ENCODE assay signal across 1 cellular context in genomic region chr11:69674886-69675714, GRCh38.
TF ChIP-seq lines count a peak whose summit lies in the region.

Gene LTO1, minus strand, starts transcription at chr11:69675353. Its CDS starts 114 bp downstream, at chr11:69675239.

TF ChIP-seq in HepG2, 621 proteins besides CTCF, POLR2A, EP300 and RAD21 (continued from another document and continues in another):
- 0 out of 2 replicates have a peak, but pooled peaks have one; percentile 67 for TF ChIP-seq DMTF1 (CRISPR knock-in tag; IDR thresholded peaks at IDR 0.05)
- TF ChIP-seq ZBTB38 (CRISPR knock-in tag; IDR thresholded peaks at IDR 0.05): peak; percentile 55; the same call in 1 of the 2 replicates
- TF ChIP-seq ZNF747 (CRISPR knock-in tag; IDR thresholded peaks at IDR 0.05; ENCODE audit: borderline replicate concordance): peak; percentile 77; the same call in 1 of the 2 replicates
- no peak for TF ChIP-seq SIX4 (CRISPR knock-in tag; IDR thresholded peaks at IDR 0.05)
- no peak for TF ChIP-seq ZFP41 (CRISPR knock-in tag; IDR thresholded peaks at IDR 0.05; ENCODE audit: borderline replicate concordance)
- TF ChIP-seq ZNF160 (CRISPR knock-in tag; IDR thresholded peaks at IDR 0.05): no peak
- TF ChIP-seq ZBTB43 (CRISPR knock-in tag; conservative IDR thresholded peaks at IDR 0.05): no peak
- TF ChIP-seq CCAR2 (optimal IDR thresholded peaks at IDR 0.05; ENCODE audit: low read depth, low read length): no peak
- 0 out of 2 replicates have a peak, but pooled peaks have one; percentile 15 for TF ChIP-seq SIX1 (CRISPR knock-in tag; IDR thresholded peaks at IDR 0.05; ENCODE audit: borderline replicate concordance)
- peak; percentile 93 for TF ChIP-seq ZNF335 (CRISPR knock-in tag; IDR thresholded peaks at IDR 0.05)
- TF ChIP-seq ZC3H4 (CRISPR knock-in tag; IDR thresholded peaks at IDR 0.05; ENCODE audit: borderline replicate concordance): no peak
- TF ChIP-seq SMYD3 (CRISPR knock-in tag; IDR thresholded peaks at IDR 0.05): no peak; the same call in 1 of the 2 replicates
- TF ChIP-seq HOXA5 (CRISPR knock-in tag; IDR thresholded peaks at IDR 0.05): no peak
- no peak for TF ChIP-seq ZNF558 (CRISPR knock-in tag; IDR thresholded peaks at IDR 0.05; ENCODE audit: borderline replicate concordance)
- TF ChIP-seq TRIM24 (CRISPR knock-in tag; IDR thresholded peaks at IDR 0.05): no peak
- TF ChIP-seq ARID2 (CRISPR knock-in tag; IDR thresholded peaks at IDR 0.05; ENCODE audit: borderline replicate concordance): peak; percentile 73; the same call in 1 of the 2 replicates
- TF ChIP-seq RNF219 (CRISPR knock-in tag; IDR thresholded peaks at IDR 0.05): no peak
- TF ChIP-seq ZNF276 (CRISPR knock-in tag; IDR thresholded peaks at IDR 0.05; ENCODE audit: low read depth): no peak
- TF ChIP-seq ZNF124 (CRISPR knock-in tag; IDR thresholded peaks at IDR 0.05): peak; percentile 53; the same call in 1 of the 2 replicates
- no peak for TF ChIP-seq MAZ (IDR thresholded peaks at IDR 0.05; ENCODE audit: borderline replicate concordance, low read depth, low read length)
- TF ChIP-seq MAZ (CRISPR knock-in tag; IDR thresholded peaks at IDR 0.05; ENCODE audit: low read depth): peak; percentile 71
- TF ChIP-seq ZNF263 (CRISPR knock-in tag; IDR thresholded peaks at IDR 0.05): no peak
- peak; percentile 61 for TF ChIP-seq FOXA3 (CRISPR knock-in tag; IDR thresholded peaks at IDR 0.05)
- no peak for TF ChIP-seq ZNF513 (CRISPR knock-in tag; conservative IDR thresholded peaks at IDR 0.05)
- TF ChIP-seq KLF9 (CRISPR knock-in tag; IDR thresholded peaks at IDR 0.05; ENCODE audit: low read depth): no peak
- no peak for TF ChIP-seq ZBTB10 (CRISPR knock-in tag; IDR thresholded peaks at IDR 0.05; ENCODE audit: borderline replicate concordance)
- TF ChIP-seq ZBTB39 (CRISPR knock-in tag; IDR thresholded peaks at IDR 0.05): 0 out of 2 replicates have a peak, but pooled peaks have one; percentile 58
- TF ChIP-seq MZF1 (CRISPR knock-in tag; IDR thresholded peaks at IDR 0.05; ENCODE audit: borderline replicate concordance): no peak
- TF ChIP-seq TARDBP (CRISPR knock-in tag; IDR thresholded peaks at IDR 0.05): peak; percentile 52; the same call in 1 of the 2 replicates
- peak; percentile 96 for TF ChIP-seq HDAC1 (CRISPR knock-in tag; IDR thresholded peaks at IDR 0.05)
- TF ChIP-seq ASH2L (IDR thresholded peaks at IDR 0.05; ENCODE audit: insufficient read length, low read depth, low read length): peak; percentile 74
- TF ChIP-seq ZNF646 (CRISPR knock-in tag; IDR thresholded peaks at IDR 0.05): no peak
- TF ChIP-seq SRSF4 (IDR thresholded peaks at IDR 0.05; ENCODE audit: low read depth, low read length, poor library complexity, severe bottlenecking): no peak
- TF ChIP-seq HIVEP1 (CRISPR knock-in tag; IDR thresholded peaks at IDR 0.05): no peak
- no peak for TF ChIP-seq ZBTB42 (CRISPR knock-in tag; IDR thresholded peaks at IDR 0.05)
- peak; percentile 78 for TF ChIP-seq HOXA3 (CRISPR knock-in tag; IDR thresholded peaks at IDR 0.05)
- TF ChIP-seq RFX5 (IDR thresholded peaks at IDR 0.05; ENCODE audit: low read depth, low read length): no peak
- TF ChIP-seq GTF3A (CRISPR knock-in tag; conservative IDR thresholded peaks at IDR 0.05): no peak; the same call in 1 of the 2 replicates
- no peak for TF ChIP-seq ZNF703 (CRISPR knock-in tag; IDR thresholded peaks at IDR 0.05; ENCODE audit: borderline replicate concordance)
